18 cellular contexts compared by ENCODE assay signal in genomic region chr6:137496392-137496767, GRCh38. TPM values are rescaled to one million over a fixed set of nuclear protein-coding genes. Genes with fewer than 3 reads are reported as not detected.
DNase-seq lines count a peak whose midpoint lies in the region; ATAC-seq, FAIRE-seq and TF ChIP-seq lines count a peak whose summit lies in the region.
"Had no signal": no experiment of that assay in that cellular context is flagged by ENCODE, and none has a peak within 500 bp of the region (broad histone marks: within the 10 kb centered on the region; RNA-seq: fewer than 3 reads in every experiment).

No MANE protein-coding gene starts in this region.

- H3K4me1 ChIP-seq in naive thymus-derived CD4-positive, alpha-beta T cell (ENCODE audit: control insufficient read depth in 2 of 2, insufficient read depth in 2 of 2, low read length in 2 of 2): peaks cover 35 to 40% of the 10 kb centered on the region in 2 donors

- no peaks in the 10 kb centered on the region for H3K9me3 ChIP-seq in naive thymus-derived CD4-positive, alpha-beta T cell (ENCODE audit: control insufficient read depth in 2 of 3, low read length in 3 of 3)

- H3K4me3 ChIP-seq in naive thymus-derived CD4-positive, alpha-beta T cell (ENCODE audit: low read length): no peak overlapping the region
- no peak overlapping the region for H3K4me3 ChIP-seq in dorsolateral prefrontal cortex
- H3K4me3 ChIP-seq: skin epidermis had no signal

- POLR2A ChIA-PET in naive thymus-derived CD4-positive, alpha-beta T cell (lab: Charles Lee): interaction anchor here (1.4 to 1.5 kb wide), 2 partner anchors 8 to 36 kb away, joined by 4 to 5 read pairs; no protein-coding TSS in a partner anchor

- H3K4me1 Mint-ChIP-seq in central memory CD8-positive, alpha-beta T cell: peaks cover 46% of the 10 kb centered on the region
- H3K4me1 Mint-ChIP-seq in naive thymus-derived CD4-positive, alpha-beta T cell: peaks cover 27 to 65% (median 51%) of the 10 kb centered on the region in 7 donors

- H3K27me3 ChIP-seq in naive thymus-derived CD4-positive, alpha-beta T cell (ENCODE audit: control insufficient read depth in 2 of 2, insufficient read depth in 2 of 2, low read length in 2 of 2): peaks cover 44 to 68% of the 10 kb centered on the region in 2 donors
- peaks cover 48 to 100% (median 94%) of the 10 kb centered on the region in 45 donors for H3K27me3 ChIP-seq in dorsolateral prefrontal cortex

- peak overlapping the region; percentile 25 for H3K4me3 Mint-ChIP-seq in central memory CD8-positive, alpha-beta T cell
- H3K4me3 Mint-ChIP-seq in naive thymus-derived CD4-positive, alpha-beta T cell: peak overlapping the region in 8 of 10 donors; percentile 27 to 81 (median 62)
- H3K4me3 Mint-ChIP-seq: dendritic cell treated with granulocyte-macrophage colony-stimulating factor and Interleukin-4, amounts not matched to agents 40 ng/mL and 50 ng/mL, for 4 days had no signal

- CTCF ChIA-PET in naive thymus-derived CD4-positive, alpha-beta T cell (lab: Charles Lee): interaction anchor here (0.6 kb wide), 1 partner anchor 94 kb away, joined by 3 read pairs; no protein-coding TSS in a partner anchor

- in situ Hi-C loops in GM13977 (cut with MboI; ENCODE audit: low pct_unique_long_range_greater_than_20kb, low sequenced_read_pairs, unreplicated experiment): no loop called here

- peaks cover 4% of the 10 kb centered on the region for H3K9me3 Mint-ChIP-seq in central memory CD8-positive, alpha-beta T cell
- H3K9me3 Mint-ChIP-seq in naive thymus-derived CD4-positive, alpha-beta T cell: peaks cover 0 to 22% (median 5%) of the 10 kb centered on the region in 11 donors
- H3K9me3 Mint-ChIP-seq: dendritic cell treated with granulocyte-macrophage colony-stimulating factor and Interleukin-4, amounts not matched to agents 40 ng/mL and 50 ng/mL, for 4 days had no signal

- intact Hi-C loops in naive thymus-derived CD4-positive, alpha-beta T cell (cut with micrococcal nuclease): loop anchor here (1.0 to 10.0 kb wide), 3 partner anchors 8 to 222 kb away; no protein-coding TSS in a partner anchor
- intact Hi-C loops in dorsolateral prefrontal cortex (cut with DNase I): no loop called here

- no peak for FAIRE-seq in urothelium cell line (lab: Jason Lieb, UNC)
- FAIRE-seq: A204.1 had no signal

- H3K36me3 Mint-ChIP-seq in central memory CD8-positive, alpha-beta T cell (ENCODE audit: insufficient read depth): peaks cover 17% of the 10 kb centered on the region
- H3K36me3 Mint-ChIP-seq in naive thymus-derived CD4-positive, alpha-beta T cell: peaks cover 0 to 13% (median 0%) of the 10 kb centered on the region in 5 donors

- no peaks in the 10 kb centered on the region for H3K36me3 ChIP-seq in naive thymus-derived CD4-positive, alpha-beta T cell (ENCODE audit: control insufficient read depth in 2 of 3, insufficient read depth in 3 of 3, low read length in 3 of 3)

- TF ChIP-seq CTCF in GM13977 (IDR thresholded peaks at IDR 0.05; ENCODE audit: extremely low read depth, insufficient read depth, missing control alignments) (no peak), dorsolateral prefrontal cortex (IDR thresholded peaks at IDR 0.05 in 54 of 56, conservative IDR thresholded peaks at IDR 0.05 in 2 of 56; ENCODE audit: low read depth in 1 of 56, partially characterized antibody in 56 of 56) (no peak)

- no peak overlapping the region for H3K27ac ChIP-seq in naive thymus-derived CD4-positive, alpha-beta T cell (ENCODE audit: low read depth, low read length)
- no peak overlapping the region for H3K27ac ChIP-seq in dorsolateral prefrontal cortex
- H3K27ac ChIP-seq: skin epidermis had no signal

- H3K27ac Mint-ChIP-seq in central memory CD8-positive, alpha-beta T cell (ENCODE audit: low read depth): no peak overlapping the region
- H3K27ac Mint-ChIP-seq in naive thymus-derived CD4-positive, alpha-beta T cell: peak overlapping the region in 1 of 9 donors; percentile 74
- H3K27ac Mint-ChIP-seq: dendritic cell treated with granulocyte-macrophage colony-stimulating factor and Interleukin-4, amounts not matched to agents 40 ng/mL and 50 ng/mL, for 4 days had no signal

- DNase-seq in NCI-H748 (lab: John Stamatoyannopoulos, UW; ENCODE audit: unreplicated experiment) (peak; percentile 13), NCI-H748 treated with DMSO at 0.1 percent for 48 hours (lab: John Stamatoyannopoulos, UW) (no peak), GM13977 (ENCODE audit: low spot score) (peak; percentile 49), urothelium cell line (ENCODE audit: low spot score) (no peak), dorsolateral prefrontal cortex (no peak)
- no peak for DNase-seq in central memory CD8-positive, alpha-beta T cell (ENCODE audit: low spot score in 2 of 2)
- no peak for DNase-seq in naive thymus-derived CD4-positive, alpha-beta T cell
- DNase-seq: activated CD8-positive, alpha-beta memory T cell treated with anti-CD3 and anti-CD28 coated beads, Interleukin-2, amount 50 U/mL, for 4 hours; Calu3; mesenchymal stem cell; SHP77 treated with DMSO at 0.1 percent for 48 hours had no signal

- no peak for ATAC-seq in central memory CD8-positive, alpha-beta T cell (replicated peaks; ENCODE audit: extremely low read depth, poor library complexity, severe bottlenecking)
- ATAC-seq in naive thymus-derived CD4-positive, alpha-beta T cell: no peak
- ATAC-seq in GM21717 (IDR thresholded peaks at IDR 0.05; ENCODE audit: unreplicated experiment): no peak

- H3K27me3 Mint-ChIP-seq in central memory CD8-positive, alpha-beta T cell: peaks cover 87% of the 10 kb centered on the region
- H3K27me3 Mint-ChIP-seq in naive thymus-derived CD4-positive, alpha-beta T cell: peaks cover 59 to 92% (median 81%) of the 10 kb centered on the region in 5 donors

RNA-seq across cellular contexts. Expression of gene OLIG3, which starts 2.2 kb away (rescaled TPM):
- not detected for total RNA-seq in naive thymus-derived CD4-positive, alpha-beta T cell
- not detected for polyA plus RNA-seq in naive thymus-derived CD4-positive, alpha-beta T cell
- total RNA-seq in dorsolateral prefrontal cortex: not detected
- total RNA-seq: Calu3, fibroblast of lung, MCF 10A, osteoblast had no signal
- polyA plus RNA-seq: fibroblast of lung had no signal

Comparison
In these comparisons a context has a peak if more than half of its experiments do, and no peak if none do; other contexts are left out.
1. DNase-seq: peak in NCI-H748 (single experiment) and GM13977 (single experiment); none in NCI-H748 treated with DMSO at 0.1 percent for 48 hours (single experiment), central memory CD8-positive, alpha-beta T cell (0 of 2), naive thymus-derived CD4-positive, alpha-beta T cell (0 of 9), urothelium cell line (single experiment) and dorsolateral prefrontal cortex (0 of 10).
2. intact Hi-C loops: an anchor here in naive thymus-derived CD4-positive, alpha-beta T cell (1.0 to 10.0 kb wide); none called in dorsolateral prefrontal cortex.